Comparison of ENCODE assay signal across 1 cellular context in the genomic region with DNA sequence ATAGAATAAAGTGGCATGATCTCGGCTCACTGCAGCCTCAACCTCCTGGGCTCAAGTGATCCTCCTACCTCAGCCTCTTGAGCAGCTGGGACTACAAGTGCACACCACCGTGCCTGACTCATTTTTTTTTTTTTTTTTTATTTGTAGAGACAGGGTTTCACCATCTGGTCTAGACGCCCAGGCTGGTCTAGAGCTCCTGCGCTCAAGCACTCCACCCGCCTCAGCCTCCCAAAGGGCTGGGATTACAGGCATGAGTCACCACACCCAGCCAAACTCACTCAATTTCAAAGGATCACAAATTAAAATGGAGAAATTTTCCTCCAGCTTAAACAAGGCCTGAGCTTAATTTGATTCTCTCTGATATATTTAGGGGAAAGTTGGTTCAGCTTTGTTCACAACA.
TF ChIP-seq lines count a peak whose summit lies in the region.

No MANE protein-coding gene starts in this region.

TF ChIP-seq in IMR-90, 13 proteins besides CTCF, POLR2A, EP300 and RAD21 (continued from another document):
- TF ChIP-seq, protein P1, sequence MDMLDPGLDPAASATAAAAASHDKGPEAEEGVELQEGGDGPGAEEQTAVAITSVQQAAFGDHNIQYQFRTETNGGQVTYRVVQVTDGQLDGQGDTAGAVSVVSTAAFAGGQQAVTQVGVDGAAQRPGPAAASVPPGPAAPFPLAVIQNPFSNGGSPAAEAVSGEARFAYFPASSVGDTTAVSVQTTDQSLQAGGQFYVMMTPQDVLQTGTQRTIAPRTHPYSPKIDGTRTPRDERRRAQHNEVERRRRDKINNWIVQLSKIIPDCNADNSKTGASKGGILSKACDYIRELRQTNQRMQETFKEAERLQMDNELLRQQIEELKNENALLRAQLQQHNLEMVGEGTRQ (IDR thresholded peaks at IDR 0.05; ENCODE audit: low read depth, low read length): no peak
- TF ChIP-seq BHLHE40 (IDR thresholded peaks at IDR 0.05; ENCODE audit: low read depth, low read length) (0 out of 2 replicates have a peak, but pooled peaks have one; percentile 31), NFE2L2 (IDR thresholded peaks at IDR 0.05; ENCODE audit: low read depth, low read length) (no peak), SMC3 (IDR thresholded peaks at IDR 0.05; ENCODE audit: low read depth, low read length) (no peak), CEBPB (IDR thresholded peaks at IDR 0.05; ENCODE audit: low read depth, low read length) (peak; percentile 43; the same call in 1 of the 2 replicates), MAZ (IDR thresholded peaks at IDR 0.05; ENCODE audit: borderline replicate concordance, low read depth, low read length) (no peak), ELK1 (IDR thresholded peaks at IDR 0.05; ENCODE audit: borderline replicate concordance, low read depth, low read length) (no peak), MAFK (IDR thresholded peaks at IDR 0.05; ENCODE audit: low read depth, low read length) (no peak)
